9 cellular contexts compared by ENCODE assay signal in genomic region chr16:5117300-5118087, GRCh38. TPM values are rescaled to one million over a fixed set of nuclear protein-coding genes. Genes with fewer than 3 reads are reported as not detected.
DNase-seq lines count a peak whose midpoint lies in the region; ATAC-seq and TF ChIP-seq lines count a peak whose summit lies in the region.
"Not testable (repeated sequence)": the region's sequence is repeated elsewhere in the genome, so short reads cannot be mapped to it uniquely, and the experiment has no call there.
"Had no signal": no experiment of that assay in that cellular context is flagged by ENCODE, and none has a peak within 500 bp of the region (broad histone marks: within the 10 kb centered on the region; RNA-seq: fewer than 3 reads in every experiment).

No MANE protein-coding gene starts in this region.

- H3K27me3 Mint-ChIP-seq in activated naive CD4-positive, alpha-beta T cell treated with anti-CD3 and anti-CD28 coated beads, Interleukin-2, amount 50 U/mL, for 24 hours, result not testable (repeated sequence)
- H3K27me3 Mint-ChIP-seq in naive thymus-derived CD4-positive, alpha-beta T cell, result peaks cover 4 to 32% (median 18%) of the 10 kb centered on the region in 5 donors

- intact Hi-C loops in naive thymus-derived CD4-positive, alpha-beta T cell (cut with micrococcal nuclease); thyroid gland (cut with DNase I): not testable (repeated sequence)

- TF ChIP-seq CTCF in thyroid gland (IDR thresholded peaks at IDR 0.05), result not testable (repeated sequence)

- H3K4me1 ChIP-seq in naive thymus-derived CD4-positive, alpha-beta T cell (ENCODE audit: control insufficient read depth in 2 of 2, insufficient read depth in 2 of 2, low read length in 2 of 2), result not testable (repeated sequence)
- peaks cover 16 to 30% of the 10 kb centered on the region in 2 donors for H3K4me1 ChIP-seq in thyroid gland

- not testable (repeated sequence) for H3K4me3 ChIP-seq in MG63; naive thymus-derived CD4-positive, alpha-beta T cell (ENCODE audit: low read length); thyroid gland (replicated peaks in 1 of 3)

- not testable (repeated sequence) for H3K27ac Mint-ChIP-seq in activated naive CD4-positive, alpha-beta T cell treated with anti-CD3 and anti-CD28 coated beads, Interleukin-2, amount 50 U/mL, for 24 hours
- H3K27ac Mint-ChIP-seq in naive thymus-derived CD4-positive, alpha-beta T cell, result peak overlapping the region in 8 of 9 donors; percentile 49 to 91 (median 76)

- H3K4me1 Mint-ChIP-seq in activated naive CD4-positive, alpha-beta T cell treated with anti-CD3 and anti-CD28 coated beads, Interleukin-2, amount 50 U/mL, for 24 hours, result peaks cover 17% of the 10 kb centered on the region
- peaks cover 2 to 25% (median 19%) of the 10 kb centered on the region in 7 donors for H3K4me1 Mint-ChIP-seq in naive thymus-derived CD4-positive, alpha-beta T cell

- not testable (repeated sequence) for H3K9me3 ChIP-seq in MG63; naive thymus-derived CD4-positive, alpha-beta T cell (ENCODE audit: control insufficient read depth in 2 of 3, low read length in 3 of 3); thyroid gland

- 18 to 29% methylated on average over 9 to 20 of the region's 20 CpGs for WGBS in thyroid gland, 2 donors

- CTCF ChIA-PET in naive thymus-derived CD4-positive, alpha-beta T cell (lab: Charles Lee), result not testable (repeated sequence)

- H3K27me3 ChIP-seq in MG63, result peaks cover 19% of the 10 kb centered on the region
- H3K27me3 ChIP-seq in naive thymus-derived CD4-positive, alpha-beta T cell (ENCODE audit: control insufficient read depth in 2 of 2, insufficient read depth in 2 of 2, low read length in 2 of 2); thyroid gland: not testable (repeated sequence)

- H3K27ac ChIP-seq in naive thymus-derived CD4-positive, alpha-beta T cell (ENCODE audit: low read depth, low read length), result not testable (repeated sequence)
- H3K27ac ChIP-seq in thyroid gland, result peak overlapping the region; percentile 86 to 90 (median 89)

- POLR2A ChIA-PET in naive thymus-derived CD4-positive, alpha-beta T cell (lab: Charles Lee), result not testable (repeated sequence)

- peak in 1 of 2 donors; percentile 35 for TF ChIP-seq POLR2A in thyroid gland (IDR thresholded peaks at IDR 0.05)

- H3K36me3 ChIP-seq in MG63; naive thymus-derived CD4-positive, alpha-beta T cell (ENCODE audit: control insufficient read depth in 2 of 3, insufficient read depth in 3 of 3, low read length in 3 of 3); thyroid gland: not testable (repeated sequence)

- not testable (repeated sequence) for H3K36me3 Mint-ChIP-seq in activated naive CD4-positive, alpha-beta T cell treated with anti-CD3 and anti-CD28 coated beads, Interleukin-2, amount 50 U/mL, for 24 hours; naive thymus-derived CD4-positive, alpha-beta T cell

- not testable (repeated sequence) for H3K9me3 Mint-ChIP-seq in activated naive CD4-positive, alpha-beta T cell treated with anti-CD3 and anti-CD28 coated beads, Interleukin-2, amount 50 U/mL, for 24 hours; naive thymus-derived CD4-positive, alpha-beta T cell

- ATAC-seq in naive thymus-derived CD4-positive, alpha-beta T cell, result peak; percentile 36

- peak overlapping the region; percentile 76 for H3K4me3 Mint-ChIP-seq in activated naive CD4-positive, alpha-beta T cell treated with anti-CD3 and anti-CD28 coated beads, Interleukin-2, amount 50 U/mL, for 24 hours
- H3K4me3 Mint-ChIP-seq in naive thymus-derived CD4-positive, alpha-beta T cell, result peak overlapping the region in 9 of 10 donors; percentile 40 to 85 (median 72)

- DNase-seq in D341Med (ENCODE audit: low spot score) (peak; percentile 31), MG63 (peak; percentile 25), NCI-H345 treated with DMSO at 0.1 percent for 48 hours (lab: John Stamatoyannopoulos, UW; ENCODE audit: unreplicated experiment) (peak; percentile 85), UCSD-AML1 (lab: John Stamatoyannopoulos, UW; ENCODE audit: unreplicated experiment) (peak; percentile 42), fibroblast of peridontal ligament (ENCODE audit: extremely low read depth) (peak; percentile 47), thyroid gland (peak; percentile 73 to 83)
- peak in 8 of 9 donors; percentile 26 to 79 (median 71) for DNase-seq in naive thymus-derived CD4-positive, alpha-beta T cell

RNA-seq across cellular contexts. Expression of gene EEF2KMT, which starts 19.9 kb away (rescaled TPM):
- total RNA-seq in MG63 (2014; rRNA removed; shearing (Covaris generic); ENCODE audit: low replicate concordance), result 19.5 and 19.7 TPM in 2 replicates
- total RNA-seq in naive thymus-derived CD4-positive, alpha-beta T cell, result 10 to 100 TPM in 3 of 5 experiments, 1 to 10 TPM in 2; 5.5 to 14.1 (median 11.3) TPM
- 10 to 100 TPM; 10.7 to 18.5 TPM for polyA plus RNA-seq in naive thymus-derived CD4-positive, alpha-beta T cell
- 10 to 100 TPM in 2 of 4 donors, 1 to 10 TPM in 2; 8.7 to 14.9 (median 10.9) TPM for total RNA-seq in thyroid gland

RNA-seq across cellular contexts. Expression of gene ALG1, which starts 45.9 kb away (rescaled TPM):
- total RNA-seq in MG63 (2014; rRNA removed; shearing (Covaris generic); ENCODE audit: low replicate concordance), result 30.4 and 53.2 TPM in 2 replicates
- 10 to 100 TPM; 12.9 to 29.1 (median 22.1) TPM for total RNA-seq in naive thymus-derived CD4-positive, alpha-beta T cell
- polyA plus RNA-seq in naive thymus-derived CD4-positive, alpha-beta T cell, result 10 to 100 TPM; 18.8 to 27.1 TPM
- 10 to 100 TPM; 27.3 to 47.1 (median 43.0) TPM for total RNA-seq in thyroid gland

RNA-seq across cellular contexts. Expression of gene C16orf89, which starts 51.7 kb away (rescaled TPM):
- not detected in 2 replicates for total RNA-seq in MG63 (2014; rRNA removed; shearing (Covaris generic); ENCODE audit: low replicate concordance)
- not detected for total RNA-seq in naive thymus-derived CD4-positive, alpha-beta T cell
- not detected for polyA plus RNA-seq in naive thymus-derived CD4-positive, alpha-beta T cell
- 100 to 1,000 TPM; 172 to 385 (median 287) TPM for total RNA-seq in thyroid gland
- total RNA-seq: Caco-2 had no signal

Comparison
In these comparisons a context has a peak if more than half of its experiments do, and no peak if none do; other contexts are left out.
1. DNase-seq: peak in every context shown above with its lines; median percentile 85 in NCI-H345 treated with DMSO at 0.1 percent for 48 hours; 78 in thyroid gland; 71 in naive thymus-derived CD4-positive, alpha-beta T cell; 47 in fibroblast of peridontal ligament; 42 in UCSD-AML1; 31 in D341Med; 25 in MG63.
2. RNA of gene C16orf89, which starts 51.7 kb away (total RNA-seq): 172 to 385 TPM in thyroid gland; not detected in MG63 and not detected in naive thymus-derived CD4-positive, alpha-beta T cell; every median in the first group is over 100 times any median in the second.